12 cellular contexts compared by ENCODE assay signal in genomic region chr17:58153046-58153445, GRCh38. TPM values are rescaled to one million over a fixed set of nuclear protein-coding genes. Genes with fewer than 3 reads are reported as not detected.
A peak's percentile ranks its signal among the peaks of the same experiment; 100 is the strongest.
DNase-seq lines count a peak whose midpoint lies in the region; ATAC-seq, FAIRE-seq and TF ChIP-seq lines count a peak whose summit lies in the region.
"Had no signal": no experiment of that assay in that cellular context is flagged by ENCODE, and none has a peak within 500 bp of the region (broad histone marks: within the 10 kb centered on the region; RNA-seq: fewer than 3 reads in every experiment).

No MANE protein-coding gene starts in this region.

- H3K4me1 Mint-ChIP-seq in immature natural killer cell = peaks cover 66 to 75% of the 10 kb centered on the region in 2 donors

- FAIRE-seq in frontal cortex (lab: Jason Lieb, UNC) = no peak

- WGBS in heart left ventricle, 4 donors = 46 to 59% (median 55%) methylated on average over 2 of the region's 2 CpGs

- peaks cover 0 to 5% (median 0%) of the 10 kb centered on the region in 3 donors for H3K36me3 Mint-ChIP-seq in immature natural killer cell

- peak overlapping the region; percentile 64 to 80 (median 77) for H3K4me3 Mint-ChIP-seq in immature natural killer cell

- peaks cover 6 to 12% (median 8%) of the 10 kb centered on the region in 3 donors for H3K27me3 Mint-ChIP-seq in immature natural killer cell (ENCODE audit: low read depth in 3 of 3)

- intact Hi-C loops in heart left ventricle (cut with DNase I) = no loop called here
- intact Hi-C loops in cardiac septum (cut with DNase I) = no loop called here
- intact Hi-C loops in upper lobe of right lung (cut with DNase I) = no loop called here

- H3K36me3 ChIP-seq in heart left ventricle (no peaks in the 10 kb centered on the region), upper lobe of right lung (no peaks in the 10 kb centered on the region)

- no peaks in the 10 kb centered on the region for H3K9me3 ChIP-seq in heart left ventricle
- no peaks in the 10 kb centered on the region for H3K9me3 ChIP-seq in upper lobe of right lung

- peak in 3 of 4 donors; percentile 60 to 84 (median 68) for ATAC-seq in heart left ventricle
- peak; percentile 57 for ATAC-seq in upper lobe of right lung
- no peak for ATAC-seq in HG02970 (IDR thresholded peaks at IDR 0.05; ENCODE audit: low FRiP score, unreplicated experiment)

- H3K4me1 ChIP-seq in heart left ventricle (peaks cover 0 to 26% (median 2%) of the 10 kb centered on the region in 12 donors), upper lobe of right lung (no peaks in the 10 kb centered on the region)

- no peak for TF ChIP-seq POLR2A in heart left ventricle (IDR thresholded peaks at IDR 0.05)

- H3K9me3 Mint-ChIP-seq in immature natural killer cell = peaks cover 0 to 5% (median 0%) of the 10 kb centered on the region in 6 donors

- H3K4me3 ChIP-seq in heart left ventricle (no peak overlapping the region), upper lobe of right lung (no peak overlapping the region)

- no peak for TF ChIP-seq CTCF in heart left ventricle (IDR thresholded peaks at IDR 0.05)
- TF ChIP-seq CTCF in upper lobe of right lung (IDR thresholded peaks at IDR 0.05) = no peak

- H3K27ac ChIP-seq in heart left ventricle = peak overlapping the region in 7 of 12 donors; percentile 3 to 74 (median 24)
- H3K27ac ChIP-seq in upper lobe of right lung = no peak overlapping the region
- H3K27ac ChIP-seq: parathyroid adenoma had no signal

- H3K27me3 ChIP-seq in heart left ventricle = peaks cover 0 to 55% (median 14%) of the 10 kb centered on the region in 9 donors
- peaks cover 34% of the 10 kb centered on the region for H3K27me3 ChIP-seq in upper lobe of right lung

- H3K27ac Mint-ChIP-seq in immature natural killer cell = peak overlapping the region; percentile 83 to 96 (median 90)

- DNase-seq in heart left ventricle (peak in 2 of 5 donors; percentile 20 to 49), cardiac septum (ENCODE audit: low spot score) (no peak), immature natural killer cell (peak; percentile 74 to 80 (median 75)), upper lobe of right lung (no peak), frontal cortex (ENCODE audit: low spot score in 2 of 2) (no peak), OCI-M2 (lab: John Stamatoyannopoulos, UW; ENCODE audit: unreplicated experiment) (no peak)
- DNase-seq in activated CD8-positive, alpha-beta memory T cell treated with anti-CD3 and anti-CD28 coated beads, Interleukin-2, amount 50 U/mL, for 1 hour (ENCODE audit: extremely low read depth) = peak; percentile 43
- DNase-seq: ACHN had no signal

RNA-seq across cellular contexts. Expression of gene OR4D1, which starts 4.9 kb away (rescaled TPM):
- total RNA-seq in heart left ventricle = not detected
- not detected for polyA plus RNA-seq in heart left ventricle
- total RNA-seq in cardiac septum = not detected
- 1 to 10 TPM; 1.4 to 2.3 (median 1.4) TPM for polyA plus RNA-seq in immature natural killer cell
- not detected for total RNA-seq in upper lobe of right lung
- under 0.01 TPM for total RNA-seq in frontal cortex
- total RNA-seq: dermis microvascular lymphatic vessel endothelial cell had no signal

RNA-seq across cellular contexts. Expression of gene OR4D2, which starts 13.7 kb away (rescaled TPM):
- total RNA-seq in heart left ventricle (not detected), cardiac septum (not detected), upper lobe of right lung (not detected), frontal cortex (not detected)
- polyA plus RNA-seq in heart left ventricle (not detected), immature natural killer cell (under 1 TPM in 1 of 3 donors, not detected in 2; 0.11 TPM)
- total RNA-seq: dermis microvascular lymphatic vessel endothelial cell; T-helper 2 cell treated with Interferon-gamma antibody and Interleukin-4, amounts not matched to agents 100 ng/mL and 5 ng/mL, for 36 hours had no signal

RNA-seq across cellular contexts. Expression of gene EPX, which starts 39.5 kb away (rescaled TPM):
- not detected for total RNA-seq in heart left ventricle
- not detected for polyA plus RNA-seq in heart left ventricle
- not detected for total RNA-seq in cardiac septum
- not detected for polyA plus RNA-seq in immature natural killer cell
- not detected for total RNA-seq in upper lobe of right lung
- total RNA-seq in frontal cortex = not detected
- total RNA-seq: dermis microvascular lymphatic vessel endothelial cell; T-helper 2 cell treated with Interferon-gamma antibody and Interleukin-4, amounts not matched to agents 100 ng/mL and 5 ng/mL, for 36 hours had no signal

Comparison
In these comparisons a context has a peak if more than half of its experiments do, and no peak if none do; other contexts are left out.
1. DNase-seq: peak in activated CD8-positive, alpha-beta memory T cell treated with anti-CD3 and anti-CD28 coated beads, Interleukin-2, amount 50 U/mL, for 1 hour (single experiment) and immature natural killer cell (3 of 3); none in cardiac septum (single experiment), upper lobe of right lung (single experiment), frontal cortex (0 of 2) and OCI-M2 (single experiment).